13 cellular contexts compared by ENCODE assay signal in genomic region chr11:36006556-36006955, GRCh38.
DNase-seq lines count a peak whose midpoint lies in the region; ATAC-seq and TF ChIP-seq lines count a peak whose summit lies in the region.
"Had no signal": no experiment of that assay in that cellular context is flagged by ENCODE, and none has a peak within 500 bp of the region (broad histone marks: within the 10 kb centered on the region; RNA-seq: fewer than 3 reads in every experiment).

No MANE protein-coding gene starts in this region.

- no peak overlapping the region for H3K27ac ChIP-seq in IMR-90 (ENCODE audit: insufficient read depth, low read length)
- H3K27ac ChIP-seq in PC-9 = peak overlapping the region; percentile 35; the same call in 1 of the 2 replicates
- no peak overlapping the region for H3K27ac ChIP-seq in smooth muscle cell (ENCODE audit: low read depth)
- H3K27ac ChIP-seq: A549, HL-60 had no signal

- ATAC-seq in IMR-90 (ENCODE audit: low read depth) = no peak
- no peak for ATAC-seq in GM19023 (IDR thresholded peaks at IDR 0.05; ENCODE audit: unreplicated experiment)
- ATAC-seq in GM21367 (IDR thresholded peaks at IDR 0.05; ENCODE audit: unreplicated experiment) = no peak
- ATAC-seq: A549; CD8-positive, alpha-beta T cell; HCT116; K562 had no signal

- no TSS peak for BruUV-seq in IMR-90 (replicated peaks; lab: Mats Ljungman, UMichigan)
- BruUV-seq in PC-9 (replicated peaks; lab: Mats Ljungman, UMichigan) = no TSS peak

- no peaks in the 10 kb centered on the region for H3K27me3 ChIP-seq in IMR-90 (ENCODE audit: control insufficient read depth, insufficient read depth, low read length)
- no peaks in the 10 kb centered on the region for H3K27me3 ChIP-seq in PC-9 (ENCODE audit: insufficient read depth, low read depth)
- H3K27me3 ChIP-seq in smooth muscle cell (ENCODE audit: low read depth) = no peaks in the 10 kb centered on the region

- intact Hi-C loops in IMR-90 (cut with micrococcal nuclease) (no loop called here), PC-9 (cut with micrococcal nuclease; ENCODE audit: unreplicated experiment) (no loop called here)

- H3K4me3 ChIP-seq in IMR-90 (ENCODE audit: insufficient read depth, low read depth, low read length) (no peak overlapping the region), PC-9 (no peak overlapping the region), smooth muscle cell (no peak overlapping the region)
- H3K4me3 ChIP-seq: A549, K562 had no signal

- H4K20me1 ChIP-seq in IMR-90 (ENCODE audit: insufficient read depth, low read length) = no peaks in the 10 kb centered on the region; the same call in 1 of the 2 replicates
- H4K20me1 ChIP-seq in PC-9 (ENCODE audit: insufficient read depth) = no peaks in the 10 kb centered on the region; the same call in 1 of the 2 replicates
- peaks cover 31% of the 10 kb centered on the region for H4K20me1 ChIP-seq in smooth muscle cell (ENCODE audit: low read depth)

- POLR2A ChIA-PET in IMR-90 (lab: Charles Lee; ENCODE audit: unreplicated experiment) = no interaction called here
- POLR2A ChIA-PET in PC-9 (lab: Charles Lee; ENCODE audit: unreplicated experiment) = no interaction called here

- H2AFZ ChIP-seq in IMR-90 (replicated peaks; ENCODE audit: low read length, poor library complexity) (no peak overlapping the region), PC-9 (no peak overlapping the region), smooth muscle cell (ENCODE audit: low read depth) (no peak overlapping the region)

- peak overlapping the region; percentile 64; the same call in 1 of the 2 replicates for H2AK5ac ChIP-seq in IMR-90 (ENCODE audit: low read depth, low read length)

- H3F3A ChIP-seq in PC-9 (ENCODE audit: insufficient read depth, low read depth) (peaks cover 31% of the 10 kb centered on the region), smooth muscle cell (ENCODE audit: low read depth) (peaks cover 3% of the 10 kb centered on the region)

- peak overlapping the region in 1 of 2 experiments; percentile 30; a peak in 1 of 4 replicates for H4K8ac ChIP-seq in IMR-90 (ENCODE audit: low read depth in 2 of 2, low read length in 2 of 2)

- no peak overlapping the region for H2BK120ac ChIP-seq in IMR-90 (ENCODE audit: low read depth, low read length)

- peaks cover 6 to 25% of the 10 kb centered on the region in 2 experiments; a peak in 3 of 4 replicates for H3K79me1 ChIP-seq in IMR-90 (ENCODE audit: low read depth in 1 of 2, low read length in 2 of 2)

- peaks cover 8% of the 10 kb centered on the region for H3K9me1 ChIP-seq in IMR-90 (ENCODE audit: insufficient read depth, low read length)

- no peak overlapping the region for H3K23ac ChIP-seq in IMR-90 (ENCODE audit: low read depth, low read length)

- dilution Hi-C loops in IMR-90 (cut with HindIII; ENCODE audit: low sequenced_read_pairs, unreplicated experiment) = no loop called here

- peak; percentile 35 for DNase-seq in IMR-90
- DNase-seq in PC-9 = no peak
- DNase-seq in dermis blood vessel endothelial cell = peak; percentile 24
- DNase-seq in smooth muscle cell (lab: John Stamatoyannopoulos, UW; ENCODE audit: unreplicated experiment) = no peak
- DNase-seq in SW480 (ENCODE audit: low spot score) = no peak
- DNase-seq: CD8-positive, alpha-beta T cell; DMS53 had no signal

- no peak overlapping the region for H2AK9ac ChIP-seq in IMR-90 (replicated peaks; ENCODE audit: low read depth, low read length, poor library complexity)

- H3K9me3 ChIP-seq in IMR-90 (ENCODE audit: control insufficient read depth, insufficient read depth, low read length) (peaks cover 5% of the 10 kb centered on the region; the same call in 1 of the 2 replicates), PC-9 (ENCODE audit: insufficient read depth, low read depth) (peaks cover 20% of the 10 kb centered on the region; the same call in 1 of the 2 replicates), smooth muscle cell (replicated peaks; ENCODE audit: low read depth) (no peaks in the 10 kb centered on the region)

- no peak for TF ChIP-seq RAD21 in IMR-90 (IDR thresholded peaks at IDR 0.05; ENCODE audit: low read length)

- H3K4ac ChIP-seq in IMR-90 (ENCODE audit: low read depth, low read length) = no peak overlapping the region; the same call in 1 of the 2 replicates

- CTCF ChIA-PET in IMR-90 (lab: Yijun Ruan, JAX) (no interaction called here), PC-9 (lab: Charles Lee) (no interaction called here)

- TF ChIP-seq CTCF in IMR-90 (conservative IDR thresholded peaks at IDR 0.05; ENCODE audit: low read depth, low read length) (no peak), PC-9 (conservative IDR thresholded peaks at IDR 0.05) (no peak), smooth muscle cell (IDR thresholded peaks at IDR 0.05; ENCODE audit: borderline replicate concordance, insufficient read depth, poor library complexity, severe bottlenecking) (no peak)

- no peaks in the 10 kb centered on the region for H3K9me2 ChIP-seq in PC-9 (ENCODE audit: insufficient read depth)

- H2BK15ac ChIP-seq in IMR-90 (ENCODE audit: low read depth, low read length) = 0 out of 3 replicates have a peak overlapping the region, but pooled peaks have one; percentile 14

- no CpG with 5 or more reads among the region's 3 CpGs for WGBS in IMR-90 (ENCODE audit: extremely low coverage in 2 of 2, insufficient read length in 1 of 2), 2 experiments
- 50% methylated on average over 3 of the region's 3 CpGs for WGBS in smooth muscle cell (ENCODE audit: low lambda C conversion rate)

- H3K9ac ChIP-seq in IMR-90 (ENCODE audit: low read depth, low read length) (no peak overlapping the region), smooth muscle cell (ENCODE audit: low read depth) (no peak overlapping the region)

- H3K56ac ChIP-seq in IMR-90 (ENCODE audit: extremely low read depth, insufficient read depth, low read length) = no peak overlapping the region

- peak overlapping the region; percentile 60 for H3K18ac ChIP-seq in IMR-90 (ENCODE audit: low read depth, low read length)

- H3K36me3 ChIP-seq in IMR-90 (ENCODE audit: control insufficient read depth, insufficient read depth, low read length) = no peaks in the 10 kb centered on the region
- no peaks in the 10 kb centered on the region for H3K36me3 ChIP-seq in PC-9 (ENCODE audit: low read depth)
- no peaks in the 10 kb centered on the region for H3K36me3 ChIP-seq in smooth muscle cell (ENCODE audit: low read depth)

- H3K4me2 ChIP-seq in IMR-90 (ENCODE audit: low read depth, low read length) (no peak overlapping the region), PC-9 (peak overlapping the region; percentile 39; the same call in 1 of the 2 replicates), smooth muscle cell (peak overlapping the region; percentile 53)
- H3K4me2 ChIP-seq: A549 had no signal

- H3K14ac ChIP-seq in IMR-90 (replicated peaks; ENCODE audit: low read depth, low read length) = peak overlapping the region; percentile 65

- peaks cover 56% of the 10 kb centered on the region for H3K79me2 ChIP-seq in PC-9 (ENCODE audit: low read depth)
- H3K79me2 ChIP-seq in smooth muscle cell (ENCODE audit: low read depth) = no peaks in the 10 kb centered on the region

- no peak overlapping the region for H4K91ac ChIP-seq in IMR-90 (ENCODE audit: insufficient read depth, low read depth, low read length)

- H2BK5ac ChIP-seq in IMR-90 (ENCODE audit: low read depth, low read length, poor library complexity, severe bottlenecking) = peak overlapping the region; percentile 25

- H3K4me1 ChIP-seq in IMR-90 (ENCODE audit: control insufficient read depth, insufficient read depth, low read length) = peaks cover 14% of the 10 kb centered on the region
- peaks cover 47% of the 10 kb centered on the region for H3K4me1 ChIP-seq in PC-9 (replicated peaks; ENCODE audit: insufficient read depth)
- peaks cover 33% of the 10 kb centered on the region for H3K4me1 ChIP-seq in smooth muscle cell (ENCODE audit: low read depth)

- H4K5ac ChIP-seq in IMR-90 (ENCODE audit: low read depth, low read length) = peak overlapping the region; percentile 67; the same call in 1 of the 2 replicates

- TF ChIP-seq POLR2A in IMR-90 (IDR thresholded peaks at IDR 0.05; ENCODE audit: low read depth, low read length) = no peak

- in situ Hi-C loops in IMR-90 (cut with MboI; ENCODE audit: low sequenced_read_pairs) = no loop called here

- H2BK20ac ChIP-seq in IMR-90 (ENCODE audit: low read depth, low read length) = peak overlapping the region; percentile 58; the same call in 1 of the 2 replicates

TF ChIP-seq in IMR-90, 13 proteins besides CTCF, POLR2A, EP300 and RAD21:
- no peak for TF ChIP-seq MXI1 (IDR thresholded peaks at IDR 0.05; ENCODE audit: borderline replicate concordance, low read depth, low read length)
- TF ChIP-seq, protein P1, sequence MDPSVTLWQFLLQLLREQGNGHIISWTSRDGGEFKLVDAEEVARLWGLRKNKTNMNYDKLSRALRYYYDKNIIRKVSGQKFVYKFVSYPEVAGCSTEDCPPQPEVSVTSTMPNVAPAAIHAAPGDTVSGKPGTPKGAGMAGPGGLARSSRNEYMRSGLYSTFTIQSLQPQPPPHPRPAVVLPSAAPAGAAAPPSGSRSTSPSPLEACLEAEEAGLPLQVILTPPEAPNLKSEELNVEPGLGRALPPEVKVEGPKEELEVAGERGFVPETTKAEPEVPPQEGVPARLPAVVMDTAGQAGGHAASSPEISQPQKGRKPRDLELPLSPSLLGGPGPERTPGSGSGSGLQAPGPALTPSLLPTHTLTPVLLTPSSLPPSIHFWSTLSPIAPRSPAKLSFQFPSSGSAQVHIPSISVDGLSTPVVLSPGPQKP (IDR thresholded peaks at IDR 0.05; ENCODE audit: borderline replicate concordance, low read depth, low read length) = no peak
- TF ChIP-seq CHD1 (IDR thresholded peaks at IDR 0.05; ENCODE audit: low read depth, low read length) = no peak
- no peak for TF ChIP-seq FOS (IDR thresholded peaks at IDR 0.05; ENCODE audit: low read depth, low read length)
- no peak for TF ChIP-seq USF2 (IDR thresholded peaks at IDR 0.05; ENCODE audit: low read depth, low read length)
- TF ChIP-seq NFE2L2 (IDR thresholded peaks at IDR 0.05; ENCODE audit: low read depth, low read length) = no peak
- TF ChIP-seq BHLHE40 (IDR thresholded peaks at IDR 0.05; ENCODE audit: low read depth, low read length) = no peak
- TF ChIP-seq CEBPB (IDR thresholded peaks at IDR 0.05; ENCODE audit: low read depth, low read length) = no peak
- no peak for TF ChIP-seq MAZ (IDR thresholded peaks at IDR 0.05; ENCODE audit: borderline replicate concordance, low read depth, low read length)
- no peak for TF ChIP-seq SMC3 (IDR thresholded peaks at IDR 0.05; ENCODE audit: low read depth, low read length)
- TF ChIP-seq MAFK (IDR thresholded peaks at IDR 0.05; ENCODE audit: low read depth, low read length) = no peak
- TF ChIP-seq RFX5 (IDR thresholded peaks at IDR 0.05; ENCODE audit: low read depth, low read length) = no peak
TF ChIP-seq in IMR-90: peak in this region for 0.

Comparison
In these comparisons a context has a peak if more than half of its experiments do, and no peak if none do; other contexts are left out.
1. DNase-seq: peak in IMR-90 (single experiment) and dermis blood vessel endothelial cell (single experiment); none in PC-9 (0 of 2), smooth muscle cell (single experiment) and SW480 (single experiment).